ENCODE assay signal across 9 cellular contexts in the genomic region with DNA sequence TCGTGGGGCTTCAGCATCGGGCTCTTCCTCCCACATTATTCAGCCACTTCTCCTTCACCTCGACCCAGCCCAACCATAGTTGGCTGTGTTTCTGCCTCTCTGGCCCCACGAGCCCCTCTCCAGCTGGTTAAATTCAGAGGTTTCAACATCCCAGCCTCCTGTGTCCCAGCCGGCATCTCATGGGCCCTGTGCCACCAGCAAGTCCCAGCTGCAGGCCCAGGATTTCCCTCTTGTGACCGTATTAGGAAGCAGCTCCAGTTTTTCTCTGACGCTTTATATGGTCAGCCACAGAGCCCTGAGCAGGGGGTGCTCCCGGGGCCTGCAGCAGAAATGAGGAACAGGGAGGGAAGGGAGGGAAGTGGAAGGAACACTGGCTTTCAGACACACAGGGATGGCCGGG. TPM values are rescaled to one million over a fixed set of nuclear protein-coding genes. Genes with fewer than 3 reads are reported as not detected.
DNase-seq lines count a peak whose midpoint lies in the region; ATAC-seq and TF ChIP-seq lines count a peak whose summit lies in the region.
"Had no signal": no experiment of that assay in that cellular context is flagged by ENCODE, and none has a peak within 500 bp of the region (broad histone marks: within the 10 kb centered on the region; RNA-seq: fewer than 3 reads in every experiment).

No MANE protein-coding gene starts in this region.

- CTCF ChIA-PET in HEK293T (lab: Yijun Ruan, JAX), result interaction anchor here (0.6 to 1.0 kb wide), 2 partner anchors 12 to 404 kb away, joined by 3 read pairs; no protein-coding TSS in a partner anchor

- no peaks in the 10 kb centered on the region for H3K36me3 Mint-ChIP-seq in naive thymus-derived CD8-positive, alpha-beta T cell

- POLR2A ChIA-PET in HEK293T (lab: Yijun Ruan, JAX), result no interaction called here
- POLR2A ChIA-PET in naive thymus-derived CD8-positive, alpha-beta T cell (lab: Charles Lee), result no interaction called here

- TF ChIP-seq POLR2A in vagina (IDR thresholded peaks at IDR 0.05), result no peak

- no peaks in the 10 kb centered on the region for H3K27me3 ChIP-seq in vagina

- H3K9me3 ChIP-seq in mucosa of descending colon (no peaks in the 10 kb centered on the region), vagina (no peaks in the 10 kb centered on the region)

- H3K36me3 ChIP-seq in mucosa of descending colon (ENCODE audit: low read depth) (no peaks in the 10 kb centered on the region), vagina (no peaks in the 10 kb centered on the region)

- H3K4me1 Mint-ChIP-seq in naive thymus-derived CD8-positive, alpha-beta T cell, result no peaks in the 10 kb centered on the region

- H3K9me3 Mint-ChIP-seq in naive thymus-derived CD8-positive, alpha-beta T cell, result no peaks in the 10 kb centered on the region

- DNase-seq in NCI-H82 (lab: John Stamatoyannopoulos, UW) (peak; percentile 8), NCI-H82 treated with DMSO at 0.1 percent for 48 hours (lab: John Stamatoyannopoulos, UW; ENCODE audit: unreplicated experiment) (no peak), fibroblast of peridontal ligament (ENCODE audit: extremely low read depth) (peak; percentile 47), mucosa of descending colon (peak; percentile 37 to 64 (median 46)), vagina (ENCODE audit: extremely low spot score in 2 of 2) (no peak), HEK293T (ENCODE audit: extremely low spot score) (no peak)
- no peak for DNase-seq in naive thymus-derived CD8-positive, alpha-beta T cell

- H3K4me1 ChIP-seq in mucosa of descending colon (ENCODE audit: low read depth) (no peaks in the 10 kb centered on the region), vagina (no peaks in the 10 kb centered on the region)

- no peaks in the 10 kb centered on the region for H3K27me3 Mint-ChIP-seq in naive thymus-derived CD8-positive, alpha-beta T cell

- H3K27ac ChIP-seq in vagina, result peak overlapping the region; percentile 59

- ATAC-seq in mucosa of descending colon, result peak; percentile 63
- no peak for ATAC-seq in GM18909 (IDR thresholded peaks at IDR 0.05; ENCODE audit: poor library complexity, unreplicated experiment)
- ATAC-seq in naive thymus-derived CD8-positive, alpha-beta T cell, result no peak

- no peak overlapping the region for H3K4me3 ChIP-seq in mucosa of descending colon
- no peak overlapping the region for H3K4me3 ChIP-seq in vagina

- TF ChIP-seq CTCF in mucosa of descending colon (IDR thresholded peaks at IDR 0.05), result no peak
- no peak for TF ChIP-seq CTCF in vagina (IDR thresholded peaks at IDR 0.05)

- intact Hi-C loops in mucosa of descending colon (cut with DNase I, micrococcal nuclease) (no loop called here), vagina (cut with DNase I) (no loop called here)

- no peak overlapping the region for H3K4me3 Mint-ChIP-seq in naive thymus-derived CD8-positive, alpha-beta T cell

- peak overlapping the region in 1 of 10 donors; percentile 12 for H3K27ac Mint-ChIP-seq in naive thymus-derived CD8-positive, alpha-beta T cell

TF ChIP-seq in HEK293T, 16 proteins besides CTCF, POLR2A, EP300 and RAD21:
- TF ChIP-seq TARDBP (IDR thresholded peaks at IDR 0.05) (no peak), LEF1 (IDR thresholded peaks at IDR 0.05; ENCODE audit: borderline replicate concordance) (no peak), SUZ12 (IDR thresholded peaks at IDR 0.05) (no peak), ZNF384 (IDR thresholded peaks at IDR 0.05) (no peak), FOXK2 (IDR thresholded peaks at IDR 0.05) (no peak), L3MBTL2 (conservative IDR thresholded peaks at IDR 0.05) (no peak), HDGF (IDR thresholded peaks at IDR 0.05; ENCODE audit: borderline replicate concordance) (no peak), FOXA1 (IDR thresholded peaks at IDR 0.05) (no peak), PKNOX1 (IDR thresholded peaks at IDR 0.05) (no peak), SP1 (IDR thresholded peaks at IDR 0.05) (no peak), ARNT (IDR thresholded peaks at IDR 0.05) (no peak), FOXM1 (IDR thresholded peaks at IDR 0.05; ENCODE audit: borderline replicate concordance) (no peak), NFRKB (IDR thresholded peaks at IDR 0.05) (no peak), ELF4 (IDR thresholded peaks at IDR 0.05) (no peak), CTBP1 (IDR thresholded peaks at IDR 0.05; ENCODE audit: borderline replicate concordance) (no peak), BHLHE40 (IDR thresholded peaks at IDR 0.05; ENCODE audit: borderline replicate concordance) (no peak)

RNA-seq across cellular contexts. Expression of gene MYH11, which starts 27.4 kb away (rescaled TPM):
- total RNA-seq in mucosa of descending colon, result 1,000 to 10,000 TPM in 1 of 3 donors, 100 to 1,000 TPM in 1, 10 to 100 TPM in 1; 98.2 to 5,005 (median 282) TPM
- total RNA-seq in vagina, result 822 TPM
- not detected for total RNA-seq in naive thymus-derived CD8-positive, alpha-beta T cell
- under 1 TPM in 2 of 3 donors, not detected in 1; 0.20 to 0.59 TPM for polyA plus RNA-seq in naive thymus-derived CD8-positive, alpha-beta T cell
- total RNA-seq: T-helper 1 cell treated with Interleukin-12 subunit alpha and Interleukin-12 subunit beta and Interleukin-4 antibody, amounts not matched to agents 30 ng/mL and 1 ng/mL, for 36 hours had no signal

RNA-seq across cellular contexts. Expression of gene CEP20, which starts 58.9 kb away (rescaled TPM):
- total RNA-seq in mucosa of descending colon, result 10 to 100 TPM; 23.2 to 26.8 (median 26.4) TPM
- 28.2 TPM for total RNA-seq in vagina
- 10 to 100 TPM; 26.0 to 26.8 TPM for total RNA-seq in naive thymus-derived CD8-positive, alpha-beta T cell
- 10 to 100 TPM; 26.5 to 32.9 (median 27.9) TPM for polyA plus RNA-seq in naive thymus-derived CD8-positive, alpha-beta T cell

Comparison
In these comparisons a context has a peak if more than half of its experiments do, and no peak if none do; other contexts are left out.
1. DNase-seq: peak in NCI-H82 (single experiment), fibroblast of peridontal ligament (single experiment) and mucosa of descending colon (3 of 3); none in NCI-H82 treated with DMSO at 0.1 percent for 48 hours (single experiment), vagina (0 of 2), HEK293T (single experiment) and naive thymus-derived CD8-positive, alpha-beta T cell (0 of 10).
2. RNA of gene MYH11, which starts 27.4 kb away (total RNA-seq): 822 TPM in vagina (single experiment) and 98.2 to 5,005 TPM in mucosa of descending colon; not detected in naive thymus-derived CD8-positive, alpha-beta T cell; every median in the first group is over 10 times any median in the second.